In the genomic region with DNA sequence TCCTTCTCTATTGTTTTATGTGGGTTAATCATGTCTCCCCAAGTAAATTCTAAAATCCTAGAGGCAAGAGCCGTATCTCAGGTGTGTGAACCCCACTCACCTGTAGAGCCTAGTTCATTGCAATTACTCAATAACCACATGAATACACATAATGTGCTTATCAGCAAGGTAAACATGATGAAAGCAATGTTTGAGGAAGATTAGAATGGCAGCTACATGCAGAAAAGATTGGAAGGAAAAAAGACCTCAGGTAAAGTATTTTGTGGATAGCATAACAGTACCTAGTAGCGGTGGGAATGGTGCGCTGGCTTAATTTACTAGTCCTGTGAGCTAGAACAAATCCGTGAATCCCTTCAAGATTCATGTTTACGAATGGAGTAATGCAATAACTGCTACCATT, we compare ENCODE assay signal across 25 cellular contexts. TPM values are rescaled to one million over a fixed set of nuclear protein-coding genes. Genes with fewer than 3 reads are reported as not detected.
DNase-seq lines count a peak whose midpoint lies in the region; ATAC-seq and TF ChIP-seq lines count a peak whose summit lies in the region.
"Had no signal": no experiment of that assay in that cellular context is flagged by ENCODE, and none has a peak within 500 bp of the region (broad histone marks: within the 10 kb centered on the region; RNA-seq: fewer than 3 reads in every experiment).

No MANE protein-coding gene starts in this region.

- no peak overlapping the region for H2AFZ ChIP-seq in hepatocyte

- H3K4me1 Mint-ChIP-seq in activated CD4-positive, alpha-beta T cell treated with anti-CD3 and anti-CD28 coated beads, Interleukin-2, amount 10 ng/mL, durations not matched to agents 24 days and 14 days = peaks cover 13% of the 10 kb centered on the region
- peaks cover 21% of the 10 kb centered on the region for H3K4me1 Mint-ChIP-seq in activated CD4-positive, alpha-beta T cell treated with anti-CD3 and anti-CD28 coated beads for 36 hours

- H3K4me2 ChIP-seq in hepatocyte = peak overlapping the region; percentile 55
- H3K4me2 ChIP-seq: BLaER1 treated with 17β-estradiol and CSF1 and Interleukin-3, amounts not matched to agents 10 nM and 100 nM had no signal

- peak overlapping the region; percentile 66 for H3K27ac ChIP-seq in hepatocyte
- H3K27ac ChIP-seq: BLaER1 treated with 17β-estradiol and CSF1 and Interleukin-3, amounts not matched to agents 10 nM and 100 nM had no signal

- no peaks in the 10 kb centered on the region for H3K9me2 ChIP-seq in hepatocyte (replicated peaks; ENCODE audit: insufficient read depth)

- H3K36me3 Mint-ChIP-seq in activated CD4-positive, alpha-beta T cell treated with anti-CD3 and anti-CD28 coated beads, Interleukin-2, amount 10 ng/mL, durations not matched to agents 24 days and 14 days (ENCODE audit: low read depth) = no peaks in the 10 kb centered on the region
- no peaks in the 10 kb centered on the region for H3K36me3 Mint-ChIP-seq in activated CD4-positive, alpha-beta T cell treated with anti-CD3 and anti-CD28 coated beads for 36 hours (ENCODE audit: low read depth)
- H3K36me3 Mint-ChIP-seq: CD4-positive, alpha-beta memory T cell had no signal

- H3K27me3 Mint-ChIP-seq in activated CD4-positive, alpha-beta T cell treated with anti-CD3 and anti-CD28 coated beads, Interleukin-2, amount 10 ng/mL, durations not matched to agents 24 days and 14 days = peaks cover 25% of the 10 kb centered on the region
- H3K27me3 Mint-ChIP-seq in activated CD4-positive, alpha-beta T cell treated with anti-CD3 and anti-CD28 coated beads for 36 hours = peaks cover 6% of the 10 kb centered on the region

- H3K36me3 ChIP-seq in hepatocyte (replicated peaks; ENCODE audit: insufficient read depth, low read depth) (no peaks in the 10 kb centered on the region), mucosa of descending colon (ENCODE audit: low read depth) (no peaks in the 10 kb centered on the region)
- H3K36me3 ChIP-seq: BLaER1 treated with 17β-estradiol and CSF1 and Interleukin-3, amounts not matched to agents 10 nM and 100 nM had no signal

- POLR2A ChIA-PET in activated CD4-positive, alpha-beta T cell treated with anti-CD3 and anti-CD28 coated beads for 36 hours (lab: Charles Lee) = interaction anchor here (0.5 kb wide), 1 partner anchor 32 kb away, joined by 9 read pairs; no protein-coding TSS in a partner anchor

- TF ChIP-seq CTCF in hepatocyte (IDR thresholded peaks at IDR 0.05; ENCODE audit: poor library complexity) (no peak), mucosa of descending colon (IDR thresholded peaks at IDR 0.05) (no peak)

- intact Hi-C loops in activated CD4-positive, alpha-beta T cell treated with anti-CD3 and anti-CD28 coated beads, Interleukin-2, amount 10 ng/mL, durations not matched to agents 24 days and 14 days (cut with micrococcal nuclease) = no loop called here
- intact Hi-C loops in activated CD4-positive, alpha-beta T cell treated with anti-CD3 and anti-CD28 coated beads for 36 hours (cut with DNase I, micrococcal nuclease) = no loop called here
- intact Hi-C loops in mucosa of descending colon (cut with DNase I, micrococcal nuclease) = no loop called here

- ATAC-seq in activated CD4-positive, alpha-beta T cell treated with anti-CD3 and anti-CD28 coated beads for 36 hours = no peak
- ATAC-seq in mucosa of descending colon (peak; percentile 36), HG03520 (IDR thresholded peaks at IDR 0.05; ENCODE audit: unreplicated experiment) (no peak), GM21367 (IDR thresholded peaks at IDR 0.05; ENCODE audit: unreplicated experiment) (no peak)
- ATAC-seq: Panc1, SK-N-SH treated with all-trans-retinoic acid at 6 μM for 48 hours had no signal

- H3K27ac Mint-ChIP-seq in activated CD4-positive, alpha-beta T cell treated with anti-CD3 and anti-CD28 coated beads, Interleukin-2, amount 10 ng/mL, durations not matched to agents 24 days and 14 days = no peak overlapping the region
- no peak overlapping the region for H3K27ac Mint-ChIP-seq in activated CD4-positive, alpha-beta T cell treated with anti-CD3 and anti-CD28 coated beads for 36 hours
- H3K27ac Mint-ChIP-seq: CD4-positive, alpha-beta memory T cell had no signal

- peaks cover 8% of the 10 kb centered on the region for H3K9me3 Mint-ChIP-seq in activated CD4-positive, alpha-beta T cell treated with anti-CD3 and anti-CD28 coated beads, Interleukin-2, amount 10 ng/mL, durations not matched to agents 24 days and 14 days
- peaks cover 4% of the 10 kb centered on the region for H3K9me3 Mint-ChIP-seq in activated CD4-positive, alpha-beta T cell treated with anti-CD3 and anti-CD28 coated beads for 36 hours (ENCODE audit: low read depth)

- CTCF ChIA-PET in activated CD4-positive, alpha-beta T cell treated with anti-CD3 and anti-CD28 coated beads for 36 hours (lab: Charles Lee) = interaction anchor here (1.4 to 1.5 kb wide), 3 partner anchors 13 to 15 kb away, joined by 3 to 5 read pairs (median 4); no protein-coding TSS in a partner anchor

- DNase-seq in activated CD4-positive, alpha-beta T cell treated with anti-CD3 and anti-CD28 coated beads, Interleukin-2, amount 10 ng/mL, durations not matched to agents 24 days and 14 days = peak; percentile 38
- no peak for DNase-seq in activated CD4-positive, alpha-beta T cell treated with anti-CD3 and anti-CD28 coated beads for 36 hours
- DNase-seq in hepatocyte (ENCODE audit: low spot score) = no peak
- no peak for DNase-seq in mucosa of descending colon
- no peak for DNase-seq in activated effector memory CD4-positive, alpha-beta T cell treated with Interleukin-2 at 50 U/mL for 16 hours
- DNase-seq in iPS-NIHi11 (ENCODE audit: low spot score) = no peak
- DNase-seq: 8988T; Calu3; CD4-positive, alpha-beta memory T cell; DMS153; EL; GF-D8; MM.1S; NCI-H1048; NCI-H1417 treated with DMSO at 0.1 percent for 48 hours; NCI-H1930; NCI-H226; NCI-H510A treated with DMSO at 0.1 percent for 48 hours; NCI-H748 treated with DMSO at 0.1 percent for 48 hours; SIG-M5 had no signal

- no peaks in the 10 kb centered on the region for H3K9me3 ChIP-seq in hepatocyte (ENCODE audit: low read depth)
- no peaks in the 10 kb centered on the region for H3K9me3 ChIP-seq in mucosa of descending colon
- H3K9me3 ChIP-seq: BLaER1 treated with 17β-estradiol and CSF1 and Interleukin-3, amounts not matched to agents 10 nM and 100 nM had no signal

- H3K4me1 ChIP-seq in hepatocyte (ENCODE audit: insufficient read depth) (peaks cover 42% of the 10 kb centered on the region), mucosa of descending colon (ENCODE audit: low read depth) (peaks cover 8% of the 10 kb centered on the region)

- no peak overlapping the region for H3K4me3 Mint-ChIP-seq in activated CD4-positive, alpha-beta T cell treated with anti-CD3 and anti-CD28 coated beads, Interleukin-2, amount 10 ng/mL, durations not matched to agents 24 days and 14 days
- no peak overlapping the region for H3K4me3 Mint-ChIP-seq in activated CD4-positive, alpha-beta T cell treated with anti-CD3 and anti-CD28 coated beads for 36 hours
- H3K4me3 Mint-ChIP-seq: CD4-positive, alpha-beta memory T cell had no signal

- H4K20me1 ChIP-seq in hepatocyte (ENCODE audit: insufficient read depth, poor library complexity, severe bottlenecking) = no peaks in the 10 kb centered on the region
- H4K20me1 ChIP-seq: BLaER1 treated with 17β-estradiol and CSF1 and Interleukin-3, amounts not matched to agents 10 nM and 100 nM had no signal

- H3K27me3 ChIP-seq in hepatocyte = no peaks in the 10 kb centered on the region
- H3K27me3 ChIP-seq: BLaER1 treated with 17β-estradiol and CSF1 and Interleukin-3, amounts not matched to agents 10 nM and 100 nM had no signal

- H3K79me2 ChIP-seq in hepatocyte = no peaks in the 10 kb centered on the region

- 65% methylated on average over 5 of the region's 5 CpGs for WGBS in hepatocyte (ENCODE audit: low lambda C conversion rate, missing lambda C conversion rate)

- no peak overlapping the region for H3K4me3 ChIP-seq in hepatocyte
- no peak overlapping the region for H3K4me3 ChIP-seq in mucosa of descending colon
- H3K4me3 ChIP-seq: BLaER1 treated with 17β-estradiol and CSF1 and Interleukin-3, amounts not matched to agents 10 nM and 100 nM had no signal

RNA-seq across cellular contexts. Expression of a gene that starts 5.3 kb away (rescaled TPM):
- total RNA-seq in activated CD4-positive, alpha-beta T cell treated with anti-CD3 and anti-CD28 coated beads, Interleukin-2, amount 10 ng/mL, durations not matched to agents 24 days and 14 days = 26.4 and 27.4 TPM in 2 replicates
- 10 to 100 TPM; 11.3 to 15.4 TPM for total RNA-seq in activated CD4-positive, alpha-beta T cell treated with anti-CD3 and anti-CD28 coated beads for 36 hours
- 35.7 and 43.6 TPM in 2 replicates for total RNA-seq in hepatocyte
- polyA plus RNA-seq in hepatocyte = 41.0 and 42.5 TPM in 2 replicates
- 10 to 100 TPM; 43.5 to 64.3 (median 62.7) TPM for total RNA-seq in mucosa of descending colon
